Comparison of ENCODE assay signal across 8 cellular contexts in the genomic region with DNA sequence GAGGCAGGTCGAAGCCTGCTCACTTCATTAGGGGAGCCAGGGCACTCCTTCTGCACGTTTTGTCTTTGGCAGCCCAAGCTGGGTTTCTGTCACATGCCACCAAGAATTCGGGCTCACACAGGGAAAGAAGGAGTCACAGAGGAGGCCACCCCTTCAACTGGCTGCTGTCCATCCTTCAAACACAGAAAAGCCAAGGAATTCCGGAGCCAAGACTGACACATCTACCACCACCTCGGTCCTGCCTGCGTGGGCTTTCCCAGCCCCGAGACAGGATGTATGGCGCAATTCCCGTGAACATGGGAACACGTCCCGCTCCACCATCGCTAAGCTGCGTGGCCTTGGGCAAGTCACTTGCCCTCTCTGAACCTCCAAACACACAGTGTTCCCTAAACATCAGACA.
A peak's percentile ranks its signal among the peaks of the same experiment; 100 is the strongest.
DNase-seq lines count a peak whose midpoint lies in the region; ATAC-seq, FAIRE-seq and TF ChIP-seq lines count a peak whose summit lies in the region.
"Had no signal": no experiment of that assay in that cellular context is flagged by ENCODE, and none has a peak within 500 bp of the region (broad histone marks: within the 10 kb centered on the region; RNA-seq: fewer than 3 reads in every experiment).

No MANE protein-coding gene starts in this region.

- no peaks in the 10 kb centered on the region for H3K27me3 Mint-ChIP-seq in mesothelial cell of epicardium (ENCODE audit: low read depth)
- H3K27me3 Mint-ChIP-seq: activated naive CD8-positive, alpha-beta T cell treated with anti-CD3 and anti-CD28 coated beads for 36 hours had no signal

- H3K27me3 ChIP-seq in endothelial cell of umbilical vein (ENCODE audit: control insufficient read depth in 2 of 2, insufficient read depth in 2 of 2, low read length in 2 of 2) (no peaks in the 10 kb centered on the region), upper lobe of right lung (no peaks in the 10 kb centered on the region)

- TF ChIP-seq CTCF in RWPE1 (conservative IDR thresholded peaks at IDR 0.05; ENCODE audit: low read depth) = no peak
- TF ChIP-seq CTCF in endothelial cell of umbilical vein (IDR thresholded peaks at IDR 0.05; ENCODE audit: extremely low read depth in 1 of 2, insufficient read depth in 1 of 2, low read depth in 1 of 2, low read length in 2 of 2) = no peak
- TF ChIP-seq CTCF in mesothelial cell of epicardium (IDR thresholded peaks at IDR 0.05; ENCODE audit: unreplicated experiment) = no peak
- TF ChIP-seq CTCF in upper lobe of right lung (IDR thresholded peaks at IDR 0.05) = no peak
- no peak for TF ChIP-seq CTCF in D721Med (IDR thresholded peaks at IDR 0.05; ENCODE audit: insufficient read depth, missing control alignments)

- no TSS peak for BruUV-seq in endothelial cell of umbilical vein (replicated peaks; lab: Mats Ljungman, UMichigan)

- peaks cover 47% of the 10 kb centered on the region for H3K4me1 Mint-ChIP-seq in mesothelial cell of epicardium

- peaks cover 37% of the 10 kb centered on the region for H3K79me2 ChIP-seq in endothelial cell of umbilical vein (ENCODE audit: control insufficient read depth, insufficient read depth, low read length)

- H3K9me3 Mint-ChIP-seq in mesothelial cell of epicardium = no peaks in the 10 kb centered on the region
- H3K9me3 Mint-ChIP-seq: activated naive CD8-positive, alpha-beta T cell treated with anti-CD3 and anti-CD28 coated beads for 36 hours had no signal

- H3K9ac ChIP-seq in endothelial cell of umbilical vein (replicated peaks; ENCODE audit: extremely low read depth, insufficient read depth, low read length) = no peak overlapping the region

- intact Hi-C loops in endothelial cell of umbilical vein (cut with micrococcal nuclease) (no loop called here), upper lobe of right lung (cut with DNase I) (no loop called here)

- H3K27ac ChIP-seq in RWPE1 = peak overlapping the region; percentile 84
- H3K27ac ChIP-seq in endothelial cell of umbilical vein (ENCODE audit: insufficient read depth, low read depth, low read length) = no peak overlapping the region
- peak overlapping the region; percentile 14 for H3K27ac ChIP-seq in upper lobe of right lung

- TF ChIP-seq POLR2A in endothelial cell of umbilical vein (IDR thresholded peaks at IDR 0.05; ENCODE audit: low read depth, low read length) = no peak

- H3K36me3 ChIP-seq in endothelial cell of umbilical vein (ENCODE audit: control insufficient read depth in 2 of 2, extremely low read depth in 1 of 2, insufficient read depth in 2 of 2, low read length in 2 of 2) = peaks cover 0 to 6% of the 10 kb centered on the region in 2 experiments
- peaks cover 19% of the 10 kb centered on the region for H3K36me3 ChIP-seq in upper lobe of right lung

- H3K36me3 Mint-ChIP-seq in mesothelial cell of epicardium = peaks cover 4% of the 10 kb centered on the region

- H3K4me3 Mint-ChIP-seq in mesothelial cell of epicardium = no peak overlapping the region
- H3K4me3 Mint-ChIP-seq: activated naive CD8-positive, alpha-beta T cell treated with anti-CD3 and anti-CD28 coated beads for 36 hours had no signal

- no peaks in the 10 kb centered on the region for H3K9me3 ChIP-seq in endothelial cell of umbilical vein (replicated peaks; ENCODE audit: control insufficient read depth, insufficient read depth, low read length)
- H3K9me3 ChIP-seq in upper lobe of right lung = no peaks in the 10 kb centered on the region

- CTCF ChIA-PET in RWPE1 (lab: Yijun Ruan, JAX) = interaction anchor here (0.7 to 0.8 kb wide), 3 partner anchors 10 to 185 kb away, joined by 3 to 6 read pairs (median 4); no protein-coding TSS in a partner anchor
- CTCF ChIA-PET in endothelial cell of umbilical vein (lab: Charles Lee) = interaction anchor here (0.9 to 1.0 kb wide), 2 partner anchors 11 to 14 kb away, joined by 3 to 5 read pairs; no protein-coding TSS in a partner anchor

- no peak overlapping the region for H3K4me3 ChIP-seq in endothelial cell of umbilical vein (replicated peaks in 1 of 3; ENCODE audit: insufficient read depth in 1 of 3, low read depth in 1 of 3, low read length in 3 of 3)
- no peak overlapping the region for H3K4me3 ChIP-seq in upper lobe of right lung

- H3K27ac Mint-ChIP-seq in mesothelial cell of epicardium = peak overlapping the region; percentile 84
- H3K27ac Mint-ChIP-seq: activated naive CD8-positive, alpha-beta T cell treated with anti-CD3 and anti-CD28 coated beads for 36 hours had no signal

- DNase-seq in RWPE1 (ENCODE audit: low spot score) = no peak
- no peak for DNase-seq in endothelial cell of umbilical vein (ENCODE audit: low read depth, low spot score)
- no peak for DNase-seq in mesothelial cell of epicardium (ENCODE audit: low spot score in 2 of 2, unreplicated experiment in 2 of 2)
- no peak for DNase-seq in upper lobe of right lung
- DNase-seq in D721Med (ENCODE audit: insufficient read length, low spot score) = no peak
- DNase-seq in NCI-H146 treated with DMSO at 0.1 percent for 48 hours (lab: John Stamatoyannopoulos, UW; ENCODE audit: unreplicated experiment) = no peak
- DNase-seq: activated naive CD8-positive, alpha-beta T cell treated with anti-CD3 and anti-CD28 coated beads for 36 hours had no signal

- dilution Hi-C loops in endothelial cell of umbilical vein (cut with MboI; ENCODE audit: extremely low pct_ligation_motif_present, low sequenced_read_pairs) = no loop called here

- ATAC-seq in upper lobe of right lung (peak; percentile 1), HG02840 (IDR thresholded peaks at IDR 0.05; ENCODE audit: low FRiP score, unreplicated experiment) (no peak)

- H3K9me1 ChIP-seq in endothelial cell of umbilical vein (replicated peaks; ENCODE audit: control insufficient read depth, extremely low read depth, insufficient read depth, low read length) = no peaks in the 10 kb centered on the region

- H4K20me1 ChIP-seq in endothelial cell of umbilical vein (replicated peaks; ENCODE audit: control insufficient read depth, extremely low read depth, insufficient read depth, low read length) = no peaks in the 10 kb centered on the region

- FAIRE-seq in endothelial cell of umbilical vein (lab: Jason Lieb, UNC) (peak; percentile 50), D721Med (lab: Jason Lieb, UNC) (no peak)

- H3K4me1 ChIP-seq in endothelial cell of umbilical vein (ENCODE audit: control insufficient read depth, extremely low read depth, insufficient read depth, low read length) = peaks cover 16% of the 10 kb centered on the region
- peaks cover 42% of the 10 kb centered on the region for H3K4me1 ChIP-seq in upper lobe of right lung

- no peak overlapping the region for H3K4me2 ChIP-seq in endothelial cell of umbilical vein (ENCODE audit: insufficient read depth, low read length)

- no peak overlapping the region for H2AFZ ChIP-seq in endothelial cell of umbilical vein (ENCODE audit: low read depth, low read length)

- POLR2A ChIA-PET in RWPE1 (lab: Yijun Ruan, JAX; ENCODE audit: low non-redundant PET) = no interaction called here
- POLR2A ChIA-PET in endothelial cell of umbilical vein (lab: Charles Lee) = no interaction called here

TF ChIP-seq in endothelial cell of umbilical vein, 7 proteins besides CTCF, POLR2A, EP300 and RAD21:
- TF ChIP-seq POLR2AphosphoS5 (IDR thresholded peaks at IDR 0.05; ENCODE audit: insufficient read depth, low read depth, low read length) (no peak), GATA2 (IDR thresholded peaks at IDR 0.05; ENCODE audit: insufficient read depth, insufficient read length, low read depth, low read length) (no peak), JUN (IDR thresholded peaks at IDR 0.05; ENCODE audit: borderline replicate concordance, insufficient read depth, insufficient read length, low read depth) (no peak), MYC (IDR thresholded peaks at IDR 0.05; ENCODE audit: low read depth, low read length) (no peak), FOS (IDR thresholded peaks at IDR 0.05; ENCODE audit: borderline replicate concordance, insufficient read depth, low read length) (no peak), EZH2 (IDR thresholded peaks at IDR 0.05; ENCODE audit: borderline replicate concordance, low read depth, low read length, severe bottlenecking) (no peak)
- TF ChIP-seq, protein P1, sequence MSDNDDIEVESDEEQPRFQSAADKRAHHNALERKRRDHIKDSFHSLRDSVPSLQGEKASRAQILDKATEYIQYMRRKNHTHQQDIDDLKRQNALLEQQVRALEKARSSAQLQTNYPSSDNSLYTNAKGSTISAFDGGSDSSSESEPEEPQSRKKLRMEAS (IDR thresholded peaks at IDR 0.05; ENCODE audit: insufficient read depth, insufficient read length) = no peak
